Comparison of ENCODE assay signal across 8 cellular contexts in the genomic region with DNA sequence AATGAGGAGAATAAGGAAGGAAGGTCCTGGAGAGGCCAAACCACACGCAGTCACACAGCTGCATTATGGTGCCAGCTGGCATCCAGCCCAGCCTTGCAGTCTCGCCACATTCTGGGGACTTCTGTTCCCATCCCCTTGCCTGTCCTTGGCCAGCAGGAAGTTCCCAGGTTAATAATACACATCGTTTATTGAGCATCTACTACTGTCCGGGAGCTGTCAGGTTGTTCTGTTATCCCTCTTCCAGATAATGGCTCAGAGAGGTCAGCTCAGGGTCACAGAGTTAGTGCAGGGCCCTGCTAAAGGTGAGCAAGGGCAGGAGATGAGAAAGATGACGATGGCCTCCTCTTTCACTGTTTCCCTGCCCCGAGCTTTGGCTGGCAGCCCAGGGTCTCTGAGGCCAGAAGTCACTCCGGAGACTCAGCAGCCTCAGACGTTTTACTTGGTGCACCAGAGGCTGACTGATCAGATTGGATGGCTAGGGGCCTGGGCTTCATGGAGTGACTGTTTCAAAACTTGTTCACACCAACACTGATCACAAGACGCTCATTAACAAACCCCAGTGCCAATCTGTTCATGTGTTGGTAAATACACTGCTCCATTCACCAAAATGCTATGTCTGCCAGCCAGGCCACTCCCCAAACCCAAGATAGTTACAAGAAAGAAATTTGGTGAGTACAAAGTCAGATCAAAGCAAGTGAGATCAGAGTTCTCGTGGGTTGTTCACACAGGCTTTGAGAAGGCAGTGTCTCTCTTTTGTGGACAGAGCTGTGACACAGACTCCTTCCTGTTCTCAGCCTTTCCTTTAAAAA.
DNase-seq lines count a peak whose midpoint lies in the region; ATAC-seq and TF ChIP-seq lines count a peak whose summit lies in the region.

No MANE protein-coding gene starts in this region.

- peaks cover 26% of the 10 kb centered on the region for H3K4me1 Mint-ChIP-seq in CD4-positive, alpha-beta T cell (ENCODE audit: low read depth)

- ATAC-seq in CD4-positive, alpha-beta T cell (ENCODE audit: poor library complexity) = peak; percentile 94
- peak; percentile 30 for ATAC-seq in thoracic aorta (ENCODE audit: insufficient number of reproducible peaks, low FRiP score, low read depth)
- no peak for ATAC-seq in HG03378 (IDR thresholded peaks at IDR 0.05; ENCODE audit: unreplicated experiment)
- no peak for ATAC-seq in HG03521 (IDR thresholded peaks at IDR 0.05; ENCODE audit: unreplicated experiment)
- ATAC-seq in HG02970 (IDR thresholded peaks at IDR 0.05; ENCODE audit: low FRiP score, unreplicated experiment) = no peak

- no peaks in the 10 kb centered on the region for H3K9me3 ChIP-seq in CD4-positive, alpha-beta T cell (ENCODE audit: control insufficient read depth, low read length)
- H3K9me3 ChIP-seq in thoracic aorta = no peaks in the 10 kb centered on the region

- no peaks in the 10 kb centered on the region for H3K27me3 Mint-ChIP-seq in CD4-positive, alpha-beta T cell

- H3K36me3 Mint-ChIP-seq in CD4-positive, alpha-beta T cell (ENCODE audit: low read depth) = no peaks in the 10 kb centered on the region

- DNase-seq in CD4-positive, alpha-beta T cell = peak in 7 of 10 experiments; percentile 25 to 67 (median 37)
- peak; percentile 18 to 33 for DNase-seq in Kasumi-1 (lab: John Stamatoyannopoulos, UW)
- DNase-seq in activated CD8-positive, alpha-beta memory T cell treated with anti-CD3 and anti-CD28 coated beads, Interleukin-2, amount 50 U/mL, for 4 hours = peak; percentile 49
- peak; percentile 73 for DNase-seq in glomerular visceral epithelial cell (ENCODE audit: extremely low spot score)
- no peak for DNase-seq in thoracic aorta (ENCODE audit: low spot score)

- POLR2A ChIA-PET in CD4-positive, alpha-beta T cell (lab: Charles Lee) = interaction anchor here (0.6 kb wide), 1 partner anchor 1076 kb away, joined by 3 read pairs; no protein-coding TSS in a partner anchor

- peaks cover 11 to 27% of the 10 kb centered on the region in 2 donors for H3K4me1 ChIP-seq in thoracic aorta (ENCODE audit: control insufficient read depth in 1 of 2, low read depth in 2 of 2)

- no peak for TF ChIP-seq CTCF in CD4-positive, alpha-beta T cell (IDR thresholded peaks at IDR 0.05)
- no peak for TF ChIP-seq CTCF in thoracic aorta (IDR thresholded peaks at IDR 0.05)

- no peaks in the 10 kb centered on the region for H3K9me3 Mint-ChIP-seq in CD4-positive, alpha-beta T cell

- no peak overlapping the region for H3K4me3 ChIP-seq in thoracic aorta

- intact Hi-C loops in CD4-positive, alpha-beta T cell (cut with DNase I, micrococcal nuclease) = loop anchor here in 1 of 2 experiments (2.0 kb wide), 1 partner anchor 80 kb away; a partner anchor contains a TSS

- no peaks in the 10 kb centered on the region for H3K36me3 ChIP-seq in thoracic aorta

- no peak overlapping the region for H3K27ac ChIP-seq in CD4-positive, alpha-beta T cell (ENCODE audit: low read depth, low read length)
- peak overlapping the region in 1 of 2 donors; percentile 8 for H3K27ac ChIP-seq in thoracic aorta

- CTCF ChIA-PET in CD4-positive, alpha-beta T cell (lab: Charles Lee) = interaction anchor here (1.2 to 2.4 kb wide), 3 partner anchors 86 to 138 kb away, joined by 3 to 14 read pairs (median 9); a partner anchor contains a TSS

- peak overlapping the region; percentile 44 for H3K27ac Mint-ChIP-seq in CD4-positive, alpha-beta T cell

- no peaks in the 10 kb centered on the region for H3K27me3 ChIP-seq in CD4-positive, alpha-beta T cell (ENCODE audit: control insufficient read depth, insufficient read depth, low read length)
- H3K27me3 ChIP-seq in thoracic aorta (replicated peaks; ENCODE audit: insufficient read depth) = no peaks in the 10 kb centered on the region

- peak overlapping the region; percentile 32 for H3K4me3 Mint-ChIP-seq in CD4-positive, alpha-beta T cell

Comparison
In these comparisons a context has a peak if more than half of its experiments do, and no peak if none do; other contexts are left out.
1. ATAC-seq: peak in CD4-positive, alpha-beta T cell (single experiment) and thoracic aorta (single experiment); none in HG03378 (single experiment), HG03521 (single experiment) and HG02970 (single experiment).